ENCODE assay signal across 24 cellular contexts in the genomic region with DNA sequence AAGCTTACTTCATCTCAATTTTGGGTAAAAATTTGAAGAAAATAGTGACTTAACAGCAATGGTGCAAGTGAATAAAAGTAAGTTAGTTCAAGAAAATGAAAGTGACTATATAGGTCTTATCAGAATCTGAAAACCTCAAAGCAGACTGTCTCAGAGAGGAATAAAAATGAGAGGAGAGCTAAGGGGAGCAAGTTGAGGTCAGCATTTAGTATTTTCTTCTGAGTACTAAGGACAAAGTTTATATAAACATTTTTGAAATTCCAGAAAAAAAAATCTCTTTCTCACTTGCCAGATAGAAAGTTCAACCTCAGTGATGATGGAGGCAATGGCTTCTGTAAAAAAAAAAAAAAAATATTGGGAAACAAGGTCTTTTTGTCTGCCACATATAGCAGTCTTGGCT.
"Had no signal": no experiment of that assay in that cellular context is flagged by ENCODE, and none has a peak within 500 bp of the region (broad histone marks: within the 10 kb centered on the region; RNA-seq: fewer than 3 reads in every experiment).

No MANE protein-coding gene starts in this region.

- H3K27me3 Mint-ChIP-seq: dendritic cell treated with granulocyte-macrophage colony-stimulating factor and Interleukin-4, amounts not matched to agents 40 ng/mL and 50 ng/mL, for 4 days; effector memory CD8-positive, alpha-beta T cell; stimulated activated naive B cell treated with anti-CD40 and anti-IgM and Interleukin-4, amounts not matched to agents 10 μg/mL and 1 μg/mL and 100 μg/mL, for 72 hours; stimulated activated naive CD8-positive, alpha-beta T cell treated with anti-CD3 and anti-CD28 coated beads, Interleukin-15, amount 100 ng/mL, for 72 hours had no signal

- H3K36me3 ChIP-seq: esophagus muscularis mucosa, gastrocnemius medialis, heart right ventricle, left ventricle myocardium inferior, neutrophil, tibial nerve, upper lobe of right lung, vagina had no signal

- H3K4me1 ChIP-seq: gastrocnemius medialis, testis, upper lobe of right lung, vagina had no signal

- H3K9me3 Mint-ChIP-seq: dendritic cell treated with granulocyte-macrophage colony-stimulating factor and Interleukin-4, amounts not matched to agents 40 ng/mL and 50 ng/mL, for 4 days; nephron progenitor cell had no signal

- H3K27me3 ChIP-seq: esophagus muscularis mucosa, gastrocnemius medialis, heart right ventricle, neutrophil, testis, tibial nerve, upper lobe of right lung, vagina had no signal

- ATAC-seq: effector memory CD8-positive, alpha-beta T cell; gastrocnemius medialis; heart right ventricle; naive thymus-derived CD4-positive, alpha-beta T cell; sciatic nerve; stimulated activated naive B cell treated with anti-CD40 and anti-IgM and Interleukin-4, amounts not matched to agents 10 μg/mL and 1 μg/mL and 100 μg/mL, for 72 hours; stimulated activated naive CD8-positive, alpha-beta T cell treated with anti-CD3 and anti-CD28 coated beads, Interleukin-15, amount 100 ng/mL, for 72 hours; upper lobe of right lung had no signal

- H3K4me1 Mint-ChIP-seq: naive thymus-derived CD4-positive, alpha-beta T cell; stimulated activated naive B cell treated with anti-CD40 and anti-IgM and Interleukin-4, amounts not matched to agents 10 μg/mL and 1 μg/mL and 100 μg/mL, for 72 hours; stimulated activated naive CD8-positive, alpha-beta T cell treated with anti-CD3 and anti-CD28 coated beads, Interleukin-15, amount 100 ng/mL, for 72 hours had no signal

- H3K4me3 Mint-ChIP-seq: dendritic cell treated with granulocyte-macrophage colony-stimulating factor and Interleukin-4, amounts not matched to agents 40 ng/mL and 50 ng/mL, for 4 days; effector memory CD8-positive, alpha-beta T cell; naive thymus-derived CD4-positive, alpha-beta T cell; nephron progenitor cell; stimulated activated naive B cell treated with anti-CD40 and anti-IgM and Interleukin-4, amounts not matched to agents 10 μg/mL and 1 μg/mL and 100 μg/mL, for 72 hours; stimulated activated naive CD8-positive, alpha-beta T cell treated with anti-CD3 and anti-CD28 coated beads, Interleukin-15, amount 100 ng/mL, for 72 hours had no signal

- DNase-seq: effector memory CD8-positive, alpha-beta T cell; gastrocnemius medialis; heart right ventricle; hypothalamus; kidney; left cardiac atrium; left ventricle myocardium inferior; mesendoderm; naive thymus-derived CD4-positive, alpha-beta T cell; nephron progenitor cell; stimulated activated CD4-positive, alpha-beta T cell treated with anti-CD3 and anti-CD28 coated beads, Interleukin-2, amount 100 ng/mL, for 24 hours; stimulated activated CD4-positive, alpha-beta T cell treated with anti-CD3 and anti-CD28 coated beads, Interleukin-4, amount 100 ng/mL, for 4 hours; stimulated activated naive B cell treated with anti-CD40 and anti-IgM and Interleukin-4, amounts not matched to agents 10 μg/mL and 1 μg/mL and 100 μg/mL, for 72 hours; stimulated activated naive CD8-positive, alpha-beta T cell treated with anti-CD3 and anti-CD28 coated beads, Interleukin-15, amount 100 ng/mL, for 72 hours; testis; upper lobe of right lung had no signal

- H3K36me3 Mint-ChIP-seq: naive thymus-derived CD4-positive, alpha-beta T cell; stimulated activated naive B cell treated with anti-CD40 and anti-IgM and Interleukin-4, amounts not matched to agents 10 μg/mL and 1 μg/mL and 100 μg/mL, for 72 hours had no signal

- H3K4me3 ChIP-seq: esophagus muscularis mucosa, gastrocnemius medialis, heart right ventricle, left ventricle myocardium inferior, lung, skin epidermis, testis, tibial nerve, upper lobe of right lung, vagina had no signal

- H3K9me3 ChIP-seq: esophagus muscularis mucosa, gastrocnemius medialis, heart right ventricle, left ventricle myocardium inferior, neutrophil, testis, tibial nerve, upper lobe of right lung, vagina had no signal

- H3K27ac Mint-ChIP-seq: dendritic cell treated with granulocyte-macrophage colony-stimulating factor and Interleukin-4, amounts not matched to agents 40 ng/mL and 50 ng/mL, for 4 days; effector memory CD8-positive, alpha-beta T cell; naive thymus-derived CD4-positive, alpha-beta T cell; nephron progenitor cell; stimulated activated naive B cell treated with anti-CD40 and anti-IgM and Interleukin-4, amounts not matched to agents 10 μg/mL and 1 μg/mL and 100 μg/mL, for 72 hours; stimulated activated naive CD8-positive, alpha-beta T cell treated with anti-CD3 and anti-CD28 coated beads, Interleukin-15, amount 100 ng/mL, for 72 hours had no signal
